In the genomic region with DNA sequence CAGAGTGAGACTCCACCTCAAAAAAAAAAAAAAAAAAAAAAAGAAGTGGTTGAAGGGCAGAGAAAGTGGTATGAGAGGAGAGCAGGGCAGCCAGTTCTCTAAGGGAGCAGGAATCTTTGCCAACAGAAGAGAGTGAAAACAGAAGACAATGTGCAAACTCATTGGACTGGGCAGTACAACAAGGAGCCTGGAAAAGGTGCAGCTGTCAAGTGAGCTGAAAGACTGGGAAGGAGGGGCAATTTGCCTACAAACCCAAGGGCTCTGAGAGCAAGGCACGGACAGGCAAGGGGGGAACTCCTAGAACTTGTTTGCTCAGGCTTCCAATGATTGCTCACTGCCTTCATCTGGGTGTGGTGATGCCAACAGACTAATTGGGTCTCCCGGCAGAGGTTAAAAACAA, we compare ENCODE assay signal across 11 cellular contexts. TPM values are rescaled to one million over a fixed set of nuclear protein-coding genes. Genes with fewer than 3 reads are reported as not detected.
DNase-seq lines count a peak whose midpoint lies in the region; ATAC-seq and TF ChIP-seq lines count a peak whose summit lies in the region.
"Had no signal": no experiment of that assay in that cellular context is flagged by ENCODE, and none has a peak within 500 bp of the region (broad histone marks: within the 10 kb centered on the region; RNA-seq: fewer than 3 reads in every experiment).

No MANE protein-coding gene starts in this region.

- H3K27me3 ChIP-seq in heart right ventricle, result no peaks in the 10 kb centered on the region

- WGBS in heart right ventricle, 2 donors, result 35 to 41% methylated on average over 2 of the region's 2 CpGs

- CTCF ChIA-PET in HEK293 (lab: Yijun Ruan, JAX), result no interaction called here

- H3K9me3 ChIP-seq in HEK293 (ENCODE audit: control insufficient read depth, insufficient read depth, low read depth, low read length) (no peaks in the 10 kb centered on the region), T-helper 17 cell (ENCODE audit: control insufficient read depth, low read length, poor library complexity, severe bottlenecking) (no peaks in the 10 kb centered on the region), heart right ventricle (no peaks in the 10 kb centered on the region)

- peaks cover 2% of the 10 kb centered on the region; the same call in 1 of the 2 replicates for H3K4me1 ChIP-seq in HEK293 (ENCODE audit: control insufficient read depth, insufficient read depth, low read length)
- H3K4me1 ChIP-seq in heart right ventricle, result peaks cover 3 to 57% (median 34%) of the 10 kb centered on the region in 9 donors

- DNase-seq in T-helper 17 cell (no peak), heart right ventricle (no peak), putamen (ENCODE audit: low spot score) (peak; percentile 52), 8988T (no peak), mesenteric fat pad (ENCODE audit: low spot score) (no peak)
- DNase-seq in effector CD4-positive, alpha-beta T cell, result no peak
- DNase-seq: activated CD4-positive, alpha-beta T cell treated with anti-CD3 and anti-CD28 coated beads, Interleukin-2, amount 50 U/mL, for 48 hours; NCI-H1930; SIG-M5 had no signal

- H3K27me3 Mint-ChIP-seq in T-helper 17 cell, result no peaks in the 10 kb centered on the region

- H3K4me3 ChIP-seq in HEK293 (ENCODE audit: low read depth, low read length) (no peak overlapping the region), heart right ventricle (no peak overlapping the region)

- TF ChIP-seq CTCF in HEK293 (tag by site-specific recombination; IDR thresholded peaks at IDR 0.05), result no peak
- no peak for TF ChIP-seq CTCF in heart right ventricle (IDR thresholded peaks at IDR 0.05)

- H3K27ac ChIP-seq in HEK293 (ENCODE audit: extremely low read depth, low read depth, low read length), result no peak overlapping the region
- H3K27ac ChIP-seq in heart right ventricle, result peak overlapping the region in 9 of 10 donors; percentile 0 to 73 (median 45)

- peak overlapping the region; percentile 87 for H3K27ac Mint-ChIP-seq in T-helper 17 cell

- H3K36me3 Mint-ChIP-seq in T-helper 17 cell (ENCODE audit: low read depth), result peaks cover 3% of the 10 kb centered on the region

- no peak overlapping the region for H3K4me3 Mint-ChIP-seq in T-helper 17 cell

- peaks cover 16% of the 10 kb centered on the region for H3K4me1 Mint-ChIP-seq in T-helper 17 cell

- no peak for ATAC-seq in T-helper 17 cell
- peak; percentile 69 to 91 (median 78) for ATAC-seq in heart right ventricle

- POLR2A ChIA-PET in HEK293 (lab: Yijun Ruan, JAX), result no interaction called here

- intact Hi-C loops in heart right ventricle (cut with DNase I), result no loop called here

- H3K36me3 ChIP-seq in HEK293 (ENCODE audit: control insufficient read depth in 2 of 2, insufficient read depth in 1 of 2, low read length in 2 of 2) (peaks cover 18 to 32% of the 10 kb centered on the region in 2 experiments), heart right ventricle (peaks cover 4 to 71% (median 21%) of the 10 kb centered on the region in 9 donors)

TF ChIP-seq in HEK293, 187 proteins besides CTCF, POLR2A, EP300 and RAD21:
- TF ChIP-seq ZNF48 (tag by site-specific recombination; IDR thresholded peaks at IDR 0.05) (no peak), ZNF777 (tag by site-specific recombination; IDR thresholded peaks at IDR 0.05; ENCODE audit: borderline replicate concordance) (no peak), PRDM1 (tag by site-specific recombination; IDR thresholded peaks at IDR 0.05) (peak; percentile 87), TRIM28 (IDR thresholded peaks at IDR 0.05; ENCODE audit: borderline replicate concordance, low read length) (no peak)

RNA-seq across cellular contexts. Expression of gene ACTR1A, which starts 9.5 kb away (rescaled TPM):
- total RNA-seq in T-helper 17 cell (10 to 100 TPM; 57.5 to 58.0 TPM), heart right ventricle (100 to 1,000 TPM in 8 of 10 donors, 10 to 100 TPM in 2; 90.1 to 138 (median 110) TPM), mesenteric fat pad (111 TPM)
- 100 to 1,000 TPM; 102 to 113 TPM for polyA plus RNA-seq in heart right ventricle

RNA-seq across cellular contexts. Expression of gene SUFU, which starts 10.8 kb away (rescaled TPM):
- total RNA-seq in T-helper 17 cell (10 to 100 TPM; 14.4 to 16.4 TPM), heart right ventricle (10 to 100 TPM in 1 of 10 donors, 1 to 10 TPM in 9; 5.7 to 10.1 (median 7.5) TPM), mesenteric fat pad (11.6 TPM)
- polyA plus RNA-seq in heart right ventricle, result 1 to 10 TPM; 3.3 to 4.9 TPM

RNA-seq across cellular contexts. Expression of gene C10orf95, which starts 41.6 kb away (rescaled TPM):
- total RNA-seq in T-helper 17 cell (under 1 TPM in 1 of 2 donors, not detected in 1; 0.50 TPM), heart right ventricle (not detected), mesenteric fat pad (0.22 TPM)
- not detected for polyA plus RNA-seq in heart right ventricle
- polyA plus RNA-seq: neural cell had no signal
